Comparison of ENCODE assay signal across 14 cellular contexts in genomic region chr14:34023824-34024767, GRCh38.
DNase-seq lines count a peak whose midpoint lies in the region; ATAC-seq and TF ChIP-seq lines count a peak whose summit lies in the region.
"Had no signal": no experiment of that assay in that cellular context is flagged by ENCODE, and none has a peak within 500 bp of the region (broad histone marks: within the 10 kb centered on the region; RNA-seq: fewer than 3 reads in every experiment).

No MANE protein-coding gene starts in this region.

- H3K36me3 ChIP-seq in left lung, result no peaks in the 10 kb centered on the region

- no peaks in the 10 kb centered on the region for H3K9me3 ChIP-seq in left lung

- no peak for ATAC-seq in left lung
- ATAC-seq in Right ventricle myocardium superior (ENCODE audit: poor library complexity), result no peak
- ATAC-seq: PC-3 had no signal

- TF ChIP-seq CTCF in epithelial cell of proximal tubule (conservative IDR thresholded peaks at IDR 0.05; ENCODE audit: low read depth, low read length) (peak; percentile 7), left lung (IDR thresholded peaks at IDR 0.05) (no peak)

- H3K27me3 ChIP-seq in left lung, result no peaks in the 10 kb centered on the region

- H3K4me3 ChIP-seq in epithelial cell of proximal tubule (ENCODE audit: low read depth, low read length) (no peak overlapping the region), left lung (no peak overlapping the region)

- no peaks in the 10 kb centered on the region for H3K4me1 ChIP-seq in left lung

- intact Hi-C loops in left lung (cut with DNase I) (no loop called here), Right ventricle myocardium superior (cut with DNase I) (no loop called here)

- no peak overlapping the region for H3K27ac ChIP-seq in left lung
- H3K27ac ChIP-seq: C4-2B had no signal

- DNase-seq in NCI-H1694 treated with DMSO at 0.1 percent for 48 hours (lab: John Stamatoyannopoulos, UW), result peak; percentile 29
- no peak for DNase-seq in NCI-H1694 (lab: John Stamatoyannopoulos, UW)
- peak; percentile 63 for DNase-seq in HT-29 (ENCODE audit: low spot score)
- no peak for DNase-seq in epithelial cell of proximal tubule (ENCODE audit: low read depth)
- peak; percentile 22 for DNase-seq in renal cortical epithelial cell (ENCODE audit: low read depth)
- DNase-seq in NCI-H2227 treated with DMSO at 0.1 percent for 48 hours (lab: John Stamatoyannopoulos, UW), result no peak
- DNase-seq in left lung, result no peak
- DNase-seq in Right ventricle myocardium superior, result no peak
- DNase-seq: activated T-cell treated with anti-CD3 and anti-CD28 coated beads, Interleukin-2, amount 50 U/mL, for 1 hour; naive B cell; NCI-H146; NCI-H510A treated with DMSO at 0.1 percent for 48 hours; PC-3 had no signal

Comparison
In these comparisons a context has a peak if more than half of its experiments do, and no peak if none do; other contexts are left out.
1. DNase-seq: peak in NCI-H1694 treated with DMSO at 0.1 percent for 48 hours (single experiment), HT-29 (single experiment) and renal cortical epithelial cell (single experiment); none in NCI-H1694 (single experiment), epithelial cell of proximal tubule (single experiment), NCI-H2227 treated with DMSO at 0.1 percent for 48 hours (single experiment), left lung (0 of 2) and Right ventricle myocardium superior (single experiment).